Comparison of ENCODE assay signal across 21 cellular contexts in the genomic region with DNA sequence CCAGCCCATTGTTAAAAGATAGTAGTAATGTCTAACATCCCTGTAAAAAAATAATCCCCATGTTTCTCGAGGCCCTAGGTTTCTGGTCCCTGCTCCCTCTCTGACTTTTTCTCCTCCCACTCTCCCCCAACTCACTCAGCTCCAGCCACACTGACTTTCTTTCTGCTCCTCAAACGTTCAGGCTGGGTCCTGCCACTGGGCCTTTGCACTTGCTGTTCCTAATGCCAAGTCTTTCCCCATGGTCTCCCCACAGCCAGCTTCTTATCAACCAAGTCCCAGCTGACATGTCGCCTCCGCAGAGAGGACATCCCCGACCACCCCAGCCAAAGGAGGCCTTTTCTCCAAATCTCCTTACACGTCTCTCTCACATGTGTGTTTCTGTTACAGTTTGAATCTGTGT. TPM values are rescaled to one million over a fixed set of nuclear protein-coding genes. Genes with fewer than 3 reads are reported as not detected.
DNase-seq lines count a peak whose midpoint lies in the region; ATAC-seq and TF ChIP-seq lines count a peak whose summit lies in the region.
"Had no signal": no experiment of that assay in that cellular context is flagged by ENCODE, and none has a peak within 500 bp of the region (broad histone marks: within the 10 kb centered on the region; RNA-seq: fewer than 3 reads in every experiment).

No MANE protein-coding gene starts in this region.

- no peak for TF ChIP-seq CTCF in ascending aorta (IDR thresholded peaks at IDR 0.05)
- TF ChIP-seq CTCF in osteocyte (IDR thresholded peaks at IDR 0.05), result no peak

- H3K27me3 ChIP-seq in ascending aorta, result no peaks in the 10 kb centered on the region
- H3K27me3 ChIP-seq: colonic mucosa, thyroid gland had no signal

- peaks cover 3% of the 10 kb centered on the region for H3K27me3 Mint-ChIP-seq in activated naive CD4-positive, alpha-beta T cell treated with anti-CD3 and anti-CD28 coated beads for 36 hours (ENCODE audit: low read depth)
- H3K27me3 Mint-ChIP-seq in osteocyte (ENCODE audit: unreplicated experiment), result no peaks in the 10 kb centered on the region

- H3K36me3 ChIP-seq in KOPT-K1 (ENCODE audit: insufficient read depth, low read length), result no peaks in the 10 kb centered on the region
- no peaks in the 10 kb centered on the region for H3K36me3 ChIP-seq in ascending aorta
- H3K36me3 ChIP-seq: colonic mucosa, thyroid gland had no signal

- H3K4me3 ChIP-seq in ascending aorta, result no peak overlapping the region
- H3K4me3 ChIP-seq: colonic mucosa, GM23248, thyroid gland had no signal

- ATAC-seq in activated naive CD4-positive, alpha-beta T cell treated with anti-CD3 and anti-CD28 coated beads, Interleukin-2, amount 50 U/mL, for 72 hours, result no peak
- ATAC-seq in GM18870 (IDR thresholded peaks at IDR 0.05; ENCODE audit: unreplicated experiment), result no peak
- ATAC-seq: left ventricle myocardium superior; stimulated activated naive B cell treated with anti-CD40 and anti-IgM and Interleukin-4, amounts not matched to agents 10 μg/mL and 1 μg/mL and 100 μg/mL, for 72 hours had no signal

- H3K36me3 Mint-ChIP-seq in activated naive CD4-positive, alpha-beta T cell treated with anti-CD3 and anti-CD28 coated beads, Interleukin-2, amount 50 U/mL, for 72 hours, result peaks cover 22 to 28% of the 10 kb centered on the region in 2 donors
- no peaks in the 10 kb centered on the region for H3K36me3 Mint-ChIP-seq in activated naive CD4-positive, alpha-beta T cell treated with anti-CD3 and anti-CD28 coated beads for 36 hours (ENCODE audit: low read depth)
- no peaks in the 10 kb centered on the region for H3K36me3 Mint-ChIP-seq in osteocyte (ENCODE audit: unreplicated experiment)
- H3K36me3 Mint-ChIP-seq: brain; CD8-positive, alpha-beta memory T cell had no signal

- DNase-seq in activated naive CD4-positive, alpha-beta T cell treated with anti-CD3 and anti-CD28 coated beads, Interleukin-2, amount 50 U/mL, for 72 hours (ENCODE audit: low spot score in 2 of 2), result no peak
- no peak for DNase-seq in activated naive CD4-positive, alpha-beta T cell treated with anti-CD3 and anti-CD28 coated beads for 36 hours
- DNase-seq in ascending aorta (ENCODE audit: low spot score in 2 of 2) (no peak), osteocyte (ENCODE audit: extremely low spot score, unreplicated experiment) (no peak), COLO668 (lab: John Stamatoyannopoulos, UW; ENCODE audit: unreplicated experiment) (no peak), foreskin melanocyte (no peak)
- DNase-seq: activated T-cell treated with anti-CD3 and anti-CD28 coated beads for 4 hours; CD8-positive, alpha-beta memory T cell; colonic mucosa; DMS53; endodermal cell; GM23248; left ventricle myocardium superior; NCI-H1436; NCI-H524 treated with DMSO at 0.1 percent for 48 hours; stimulated activated naive B cell treated with anti-CD40 and anti-IgM and Interleukin-4, amounts not matched to agents 10 μg/mL and 1 μg/mL and 100 μg/mL, for 72 hours; thyroid gland had no signal

- CTCF ChIA-PET in activated naive CD4-positive, alpha-beta T cell treated with anti-CD3 and anti-CD28 coated beads for 36 hours (lab: Charles Lee), result interaction anchor here (0.7 to 2.4 kb wide), 2 partner anchors 20 to 48 kb away, joined by 3 to 8 read pairs; no protein-coding TSS in a partner anchor

- H3K27ac ChIP-seq in KOPT-K1 (ENCODE audit: low read depth, low read length, poor library complexity, severe bottlenecking) (peak overlapping the region; percentile 97), ascending aorta (peak overlapping the region; percentile 97 to 100)
- H3K27ac ChIP-seq: colonic mucosa, thyroid gland had no signal

- peak overlapping the region; percentile 98 to 100 for H3K27ac Mint-ChIP-seq in activated naive CD4-positive, alpha-beta T cell treated with anti-CD3 and anti-CD28 coated beads, Interleukin-2, amount 50 U/mL, for 72 hours
- H3K27ac Mint-ChIP-seq in activated naive CD4-positive, alpha-beta T cell treated with anti-CD3 and anti-CD28 coated beads for 36 hours, result no peak overlapping the region
- H3K27ac Mint-ChIP-seq in osteocyte (ENCODE audit: unreplicated experiment), result peak overlapping the region; percentile 38
- H3K27ac Mint-ChIP-seq: endodermal cell; stimulated activated naive B cell treated with anti-CD40 and anti-IgM and Interleukin-4, amounts not matched to agents 10 μg/mL and 1 μg/mL and 100 μg/mL, for 72 hours had no signal

- intact Hi-C loops in activated naive CD4-positive, alpha-beta T cell treated with anti-CD3 and anti-CD28 coated beads for 36 hours (cut with micrococcal nuclease), result no loop called here
- intact Hi-C loops in ascending aorta (cut with DNase I), result loop anchor here (5.0 to 10.0 kb wide), 2 partner anchors 32 to 435 kb away; no protein-coding TSS in a partner anchor

- peaks cover 21 to 75% of the 10 kb centered on the region in 2 donors for H3K4me1 ChIP-seq in ascending aorta
- H3K4me1 ChIP-seq: colonic mucosa had no signal

- no peak overlapping the region for H3K4me3 Mint-ChIP-seq in activated naive CD4-positive, alpha-beta T cell treated with anti-CD3 and anti-CD28 coated beads for 36 hours
- H3K4me3 Mint-ChIP-seq in osteocyte (ENCODE audit: unreplicated experiment), result no peak overlapping the region
- H3K4me3 Mint-ChIP-seq: brain; CD8-positive, alpha-beta memory T cell; endodermal cell; stimulated activated naive B cell treated with anti-CD40 and anti-IgM and Interleukin-4, amounts not matched to agents 10 μg/mL and 1 μg/mL and 100 μg/mL, for 72 hours had no signal

- H3K9me3 Mint-ChIP-seq in activated naive CD4-positive, alpha-beta T cell treated with anti-CD3 and anti-CD28 coated beads, Interleukin-2, amount 50 U/mL, for 72 hours, result peaks cover 19 to 21% of the 10 kb centered on the region in 2 donors
- no peaks in the 10 kb centered on the region for H3K9me3 Mint-ChIP-seq in activated naive CD4-positive, alpha-beta T cell treated with anti-CD3 and anti-CD28 coated beads for 36 hours
- H3K9me3 Mint-ChIP-seq in osteocyte (ENCODE audit: unreplicated experiment), result no peaks in the 10 kb centered on the region
- H3K9me3 Mint-ChIP-seq: CD8-positive, alpha-beta memory T cell; endodermal cell had no signal

- peaks cover 26% of the 10 kb centered on the region for H3K4me1 Mint-ChIP-seq in activated naive CD4-positive, alpha-beta T cell treated with anti-CD3 and anti-CD28 coated beads for 36 hours (ENCODE audit: low read depth)
- H3K4me1 Mint-ChIP-seq in osteocyte (ENCODE audit: unreplicated experiment), result peaks cover 90% of the 10 kb centered on the region
- H3K4me1 Mint-ChIP-seq: endodermal cell had no signal

- no peaks in the 10 kb centered on the region for H3K9me3 ChIP-seq in KOPT-K1 (ENCODE audit: insufficient read depth, low read length, poor library complexity, severe bottlenecking)
- no peaks in the 10 kb centered on the region for H3K9me3 ChIP-seq in ascending aorta
- H3K9me3 ChIP-seq: colonic mucosa, thyroid gland had no signal

RNA-seq across cellular contexts. Expression of gene PTGIS, which starts 21.8 kb away (rescaled TPM):
- total RNA-seq in activated naive CD4-positive, alpha-beta T cell treated with anti-CD3 and anti-CD28 coated beads, Interleukin-2, amount 50 U/mL, for 72 hours, result 1 to 10 TPM in 1 of 2 donors, under 1 TPM in 1; 0.60 to 1.0 TPM
- total RNA-seq in activated naive CD4-positive, alpha-beta T cell treated with anti-CD3 and anti-CD28 coated beads for 36 hours, result not detected
- total RNA-seq in ascending aorta, result 288 TPM
- 67.6 and 72.1 TPM in 2 replicates for total RNA-seq in osteocyte
- total RNA-seq: MCF 10A had no signal

Comparison
In these comparisons a context has a peak if more than half of its experiments do, and no peak if none do; other contexts are left out.
1. RNA of gene PTGIS, which starts 21.8 kb away (total RNA-seq): 288 TPM in ascending aorta (single experiment) and 67.6 to 72.1 TPM in osteocyte; 0.60 to 1.0 TPM in activated naive CD4-positive, alpha-beta T cell treated with anti-CD3 and anti-CD28 coated beads, Interleukin-2, amount 50 U/mL, for 72 hours and not detected in activated naive CD4-positive, alpha-beta T cell treated with anti-CD3 and anti-CD28 coated beads for 36 hours; every median in the first group is over 10 times any median in the second.